Comparison of ENCODE assay signal across 16 cellular contexts in the genomic region with DNA sequence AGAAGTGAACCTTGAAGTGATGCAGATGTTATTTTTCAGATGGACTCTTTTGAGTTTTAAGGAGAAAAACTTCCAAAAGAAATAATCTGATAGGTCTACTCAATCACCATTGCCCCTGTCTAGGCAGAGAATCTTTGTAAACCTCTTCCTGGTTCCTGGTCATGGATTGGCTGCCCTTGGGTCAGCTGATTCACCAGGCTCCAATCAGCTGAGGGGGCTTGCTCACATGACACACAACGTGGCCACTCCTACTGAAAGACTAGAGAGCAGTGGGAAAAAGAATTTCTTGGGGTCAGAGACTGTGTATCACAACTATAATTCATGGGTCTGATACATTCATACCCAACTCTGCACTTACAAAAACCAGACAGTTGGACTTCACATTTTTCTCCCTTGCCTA. TPM values are rescaled to one million over a fixed set of nuclear protein-coding genes. Genes with fewer than 3 reads are reported as not detected.
A peak's percentile ranks its signal among the peaks of the same experiment; 100 is the strongest.
DNase-seq lines count a peak whose midpoint lies in the region; ATAC-seq, FAIRE-seq and TF ChIP-seq lines count a peak whose summit lies in the region.
"Had no signal": no experiment of that assay in that cellular context is flagged by ENCODE, and none has a peak within 500 bp of the region (broad histone marks: within the 10 kb centered on the region; RNA-seq: fewer than 3 reads in every experiment).

No MANE protein-coding gene starts in this region.

- H3K79me2 ChIP-seq in K562 (ENCODE audit: control insufficient read depth, insufficient read depth, low read length): no peaks in the 10 kb centered on the region
- H3K79me2 ChIP-seq in osteoblast (ENCODE audit: insufficient read depth, low read length): no peaks in the 10 kb centered on the region

- WGBS in A549 (ENCODE audit: missing lambda C conversion rate): 0% methylated on average over 1 of the region's 1 CpG
- 0% methylated on average over 1 of the region's 1 CpG for WGBS in K562 (ENCODE audit: insufficient coverage, low coverage, missing lambda C conversion rate)

- BruUV-seq in K562 (replicated peaks; lab: Mats Ljungman, UMichigan) (no TSS peak), A673 (replicated peaks; lab: Mats Ljungman, UMichigan) (no TSS peak)

- FAIRE-seq in A549 (lab: Jason Lieb, UNC) (no peak), K562 (lab: Jason Lieb, UNC) (no peak)
- FAIRE-seq: D721Med, GM18507 had no signal

- DNase-seq in A549 (ENCODE audit: low read depth in 1 of 2, low spot score in 1 of 2): no peak
- peak in 3 of 4 experiments; percentile 31 to 41 (median 39) for DNase-seq in K562 (ENCODE audit: extremely low read depth in 1 of 4, low spot score in 3 of 4)
- peak; percentile 25 for DNase-seq in osteoblast (ENCODE audit: insufficient read length, low spot score, missing footprints)
- no peak for DNase-seq in A673 (ENCODE audit: low spot score)
- DNase-seq: CD8-positive, alpha-beta T cell; COR-L47; DMS53; GOT3; KG1 had no signal

- H3K4me3 ChIP-seq in A549 (no peak overlapping the region), K562 (no peak overlapping the region), osteoblast (ENCODE audit: insufficient read depth, low read length) (no peak overlapping the region), A673 (ENCODE audit: low read depth, low read length, poor library complexity, severe bottlenecking) (no peak overlapping the region)
- H3K4me3 ChIP-seq: HAP-1 had no signal

- H3K36me3 ChIP-seq in K562 (ENCODE audit: control insufficient read depth, insufficient read depth, low read length) (no peaks in the 10 kb centered on the region), osteoblast (ENCODE audit: insufficient read depth, low read length) (no peaks in the 10 kb centered on the region), A673 (ENCODE audit: insufficient read depth, low read length, poor library complexity, severe bottlenecking) (no peaks in the 10 kb centered on the region)
- H3K36me3 ChIP-seq: HAP-1 had no signal

- H4K20me1 ChIP-seq in K562 (replicated peaks; ENCODE audit: control insufficient read depth, insufficient read depth, low read length) (no peaks in the 10 kb centered on the region), osteoblast (ENCODE audit: insufficient read depth, low read length) (no peaks in the 10 kb centered on the region)

- H3K27ac ChIP-seq in A549 (no peak overlapping the region), K562 (ENCODE audit: extremely low read depth, low read depth, low read length) (no peak overlapping the region), osteoblast (ENCODE audit: low read depth, low read length) (no peak overlapping the region), A673 (ENCODE audit: low read depth, low read length, poor library complexity, severe bottlenecking) (no peak overlapping the region)

- H3K4me1 ChIP-seq in A549 (no peaks in the 10 kb centered on the region), K562 (replicated peaks in 1 of 2; ENCODE audit: control insufficient read depth in 2 of 2, insufficient read depth in 2 of 2, low read length in 2 of 2) (no peaks in the 10 kb centered on the region), osteoblast (ENCODE audit: insufficient read depth, low read length) (peaks cover 7% of the 10 kb centered on the region), A673 (ENCODE audit: insufficient read depth, low read length, poor library complexity, severe bottlenecking) (peaks cover 25% of the 10 kb centered on the region)
- H3K4me1 ChIP-seq: HAP-1 had no signal

- in situ Hi-C loops in K562 (cut with MboI): no loop called here

- no peak overlapping the region for H3K9ac ChIP-seq in K562 (ENCODE audit: insufficient read depth in 1 of 2, low read depth in 2 of 2, low read length in 2 of 2)

- TF ChIP-seq RAD21 in A549 (conservative IDR thresholded peaks at IDR 0.05 in 1 of 2, IDR thresholded peaks at IDR 0.05 in 1 of 2): no peak
- no peak for TF ChIP-seq RAD21 in Ishikawa (IDR thresholded peaks at IDR 0.05; ENCODE audit: low read depth)
- TF ChIP-seq RAD21 in K562 (CRISPR knock-in tag; conservative IDR thresholded peaks at IDR 0.05 in 1 of 2, IDR thresholded peaks at IDR 0.05 in 1 of 2): no peak

- no peaks in the 10 kb centered on the region for H3K9me1 ChIP-seq in K562 (ENCODE audit: control insufficient read depth, insufficient read depth, low read length)

- TF ChIP-seq CTCF in A549 (IDR thresholded peaks at IDR 0.05) (no peak), K562 (IDR thresholded peaks at IDR 0.05 in 2 of 3, conservative IDR thresholded peaks at IDR 0.05 in 1 of 3; ENCODE audit: insufficient read depth in 2 of 3, low read depth in 1 of 3, low read length in 3 of 3) (no peak), osteoblast (IDR thresholded peaks at IDR 0.05; ENCODE audit: extremely low read depth, low read depth, low read length) (no peak), A673 (conservative IDR thresholded peaks at IDR 0.05; ENCODE audit: low read depth, low read length) (no peak)

- no peak for TF ChIP-seq EP300 in A549 (IDR thresholded peaks at IDR 0.05)
- no peak for TF ChIP-seq EP300 in Ishikawa (IDR thresholded peaks at IDR 0.05; ENCODE audit: borderline replicate concordance)
- TF ChIP-seq EP300 in K562 (IDR thresholded peaks at IDR 0.05; ENCODE audit: low read length): no peak

- ATAC-seq in A549 (no peak), K562 (peak; percentile 61; the same call in 2 of the 3 replicates), HG03280 (IDR thresholded peaks at IDR 0.05; ENCODE audit: unreplicated experiment) (no peak), GM21576 (IDR thresholded peaks at IDR 0.05; ENCODE audit: unreplicated experiment) (no peak)
- ATAC-seq: CD8-positive, alpha-beta T cell had no signal

- intact Hi-C loops in K562 (cut with micrococcal nuclease) (no loop called here), A673 (cut with micrococcal nuclease; ENCODE audit: unreplicated experiment) (no loop called here)

- H3K27me3 ChIP-seq in K562 (ENCODE audit: control insufficient read depth in 2 of 2, insufficient read depth in 2 of 2, low read length in 2 of 2): peaks cover 6% of the 10 kb centered on the region in 2 experiments; a peak in 2 of 5 replicates
- H3K27me3 ChIP-seq in osteoblast (ENCODE audit: insufficient read depth, low read length): no peaks in the 10 kb centered on the region
- no peaks in the 10 kb centered on the region for H3K27me3 ChIP-seq in A673 (replicated peaks; ENCODE audit: insufficient read depth, low read depth, low read length, poor library complexity)

- TF ChIP-seq POLR2A in A549 (IDR thresholded peaks at IDR 0.05; ENCODE audit: low read length) (no peak), K562 (conservative IDR thresholded peaks at IDR 0.05) (no peak)

- POLR2A ChIA-PET in A549 (lab: Yijun Ruan, JAX) (no interaction called here), K562 (lab: Yijun Ruan, JAX) (no interaction called here), A673 (lab: Charles Lee; ENCODE audit: low non-redundant PET) (no interaction called here)

- H3K4me2 ChIP-seq in A549: no peak overlapping the region
- no peak overlapping the region for H3K4me2 ChIP-seq in K562 (ENCODE audit: insufficient read depth, low read length)
- no peak overlapping the region for H3K4me2 ChIP-seq in osteoblast (ENCODE audit: insufficient read depth, low read length)

- H3K9me3 ChIP-seq in A549 (no peaks in the 10 kb centered on the region), K562 (replicated peaks; ENCODE audit: control insufficient read depth, insufficient read depth, low read depth, low read length) (no peaks in the 10 kb centered on the region), osteoblast (ENCODE audit: low read depth, low read length) (no peaks in the 10 kb centered on the region), A673 (ENCODE audit: low read depth, low read length, poor library complexity, severe bottlenecking) (no peaks in the 10 kb centered on the region)
- H3K9me3 ChIP-seq: HAP-1 had no signal

- CTCF ChIA-PET in A549 (lab: Yijun Ruan, JAX) (interaction anchor here (0.7 to 1.7 kb wide), 3 partner anchors 12 to 81 kb away, joined by 3 to 5 read pairs (median 4); no protein-coding TSS in a partner anchor), K562 (lab: Yijun Ruan, JAX; ENCODE audit: low intra/inter-chr PET ratio) (no interaction called here), A673 (lab: Charles Lee) (no interaction called here)

- H2AFZ ChIP-seq in K562 (ENCODE audit: low read depth, low read length) (no peak overlapping the region), osteoblast (ENCODE audit: low read length) (no peak overlapping the region)

TF ChIP-seq in Ishikawa, 13 proteins besides CTCF, POLR2A, EP300 and RAD21 (continues in another document):
- no peak for TF ChIP-seq TCF12 (IDR thresholded peaks at IDR 0.05; ENCODE audit: low read depth)

RNA-seq across cellular contexts. Expression of a gene that starts 20.0 kb away (rescaled TPM):
- polyA plus RNA-seq in A549 (2011; rRNA removed) (6.4 and 7.3 TPM in 2 replicates), A549 (2017; fragmentation: RNase III; extraction: RNeasy Plus Mini Kit Qiagen cat#74134 plus additional on column Dnase treatment) (4.4 to 6.4 TPM (median 5.5 TPM) in 3 replicates), K562 (2011; rRNA removed) (not detected in 2 replicates), K562 (2014; fragmentation: Illumina TruSeq; extraction: Trizol) (not detected in 2 replicates), K562 (2014; fragmentation: Nextera tagmentation; extraction: Ambion mirVana) (not detected), K562 (2014; rRNA removed) (0.38 TPM in 1 of 2 replicates, not detected in the other)
- polyA plus RNA-seq in A549 (2012; cell fraction: cytosol; rRNA removed): 2.8 and 3.6 TPM in 2 replicates
- polyA plus RNA-seq in A549 (2012; cell fraction: nucleus; rRNA removed): 2.8 and 4.9 TPM in 2 replicates
- polyA minus RNA-seq in A549 (2011; rRNA and poly(A)+ RNA removed): 11.8 and 14.4 TPM in 2 replicates
- not detected in 2 replicates for total RNA-seq in K562 (2011; cell fraction: chromatin; rRNA removed; ENCODE audit: low replicate concordance)
- not detected in 2 replicates for total RNA-seq in K562 (2011; cell fraction: nucleolus; rRNA removed)
- total RNA-seq in K562 (2011; cell fraction: nucleoplasm; rRNA removed): not detected in 2 replicates
- total RNA-seq in K562 (2014; rRNA removed) (not detected in 2 replicates), K562 (2014; rRNA removed; fragmentation: Illumina TruSeq; extraction: Trizol) (not detected in 2 replicates), K562 (2015; rRNA removed; fragmentation: Illumina TruSeq; extraction: Trizol) (not detected in 2 replicates), K562 (2021) (0.20 TPM in 1 of 2 replicates, not detected in the other), osteoblast (47.0 and 52.7 TPM in 2 replicates), A673 (2021) (62.0 and 65.8 TPM in 2 replicates)
- not detected in 2 replicates for polyA plus RNA-seq in K562 (2011; cell fraction: cytosol; rRNA removed)
- polyA plus RNA-seq in K562 (2011; cell fraction: nucleus; rRNA removed): not detected in 2 replicates
- not detected in 2 replicates for polyA plus RNA-seq in K562 (2012)
- 0.03 TPM in 1 of 2 replicates, not detected in the other for polyA minus RNA-seq in K562 (2011; rRNA and poly(A)+ RNA removed)
- polyA minus RNA-seq in K562 (2011; cell fraction: cytosol; rRNA and poly(A)+ RNA removed): not detected in 2 replicates
- not detected in 2 replicates for polyA minus RNA-seq in K562 (2011; cell fraction: nucleus; rRNA and poly(A)+ RNA removed)
- total RNA-seq: CD8-positive, alpha-beta T cell had no signal
- polyA plus RNA-seq: CD14-positive monocyte had no signal

Comparison
In these comparisons a context has a peak if more than half of its experiments do, and no peak if none do; other contexts are left out.
1. DNase-seq: peak in K562 (3 of 4) and osteoblast (single experiment); none in A549 (0 of 2) and A673 (single experiment).
2. RNA of a gene that starts 20.0 kb away (total RNA-seq): 62.0 to 65.8 TPM in A673 and 47.0 to 52.7 TPM in osteoblast; 0.20 TPM in K562; every median in the first group is over 10 times any median in the second.